Comparison of ENCODE assay signal across 10 cellular contexts in genomic region chr3:114450008-114450596, GRCh38.
DNase-seq lines count a peak whose midpoint lies in the region; ATAC-seq and TF ChIP-seq lines count a peak whose summit lies in the region.
"Had no signal": no experiment of that assay in that cellular context is flagged by ENCODE, and none has a peak within 500 bp of the region (broad histone marks: within the 10 kb centered on the region; RNA-seq: fewer than 3 reads in every experiment).

No MANE protein-coding gene starts in this region.

- H3K4me3 Mint-ChIP-seq in GM23338 (no peak overlapping the region), Calu3 (ENCODE audit: low read depth, unreplicated experiment) (no peak overlapping the region)
- H3K4me3 Mint-ChIP-seq: CD4-positive, CD25-positive, alpha-beta regulatory T cell had no signal

- H3K27me3 Mint-ChIP-seq in GM23338 (ENCODE audit: insufficient read depth, low read depth, poor library complexity), result no peaks in the 10 kb centered on the region
- no peaks in the 10 kb centered on the region for H3K27me3 Mint-ChIP-seq in Calu3 (ENCODE audit: unreplicated experiment)

- no peaks in the 10 kb centered on the region for H3K9me3 Mint-ChIP-seq in GM23338
- no peaks in the 10 kb centered on the region for H3K9me3 Mint-ChIP-seq in Calu3 (ENCODE audit: low read depth, unreplicated experiment)
- H3K9me3 Mint-ChIP-seq: CD4-positive, CD25-positive, alpha-beta regulatory T cell had no signal

- H3K4me3 ChIP-seq in GM23338 (no peak overlapping the region), left lung (no peak overlapping the region)

- H3K36me3 ChIP-seq in GM23338 (ENCODE audit: insufficient read depth) (no peaks in the 10 kb centered on the region), left lung (no peaks in the 10 kb centered on the region)

- DNase-seq in EH (ENCODE audit: low read depth), result peak; percentile 25
- DNase-seq in GM23338 (ENCODE audit: low spot score), result no peak
- DNase-seq in NCI-H2171 treated with DMSO at 0.1 percent for 48 hours (lab: John Stamatoyannopoulos, UW), result peak; percentile 93
- peak; percentile 20 to 56 for DNase-seq in hippocampal formation (lab: John Stamatoyannopoulos, UW)
- DNase-seq in SHP77 treated with DMSO at 0.1 percent for 48 hours (lab: John Stamatoyannopoulos, UW), result no peak
- DNase-seq in left lung, result no peak
- DNase-seq in Calu3, result no peak
- DNase-seq: activated CD4-positive, alpha-beta T cell treated with anti-CD3 and anti-CD28 coated beads, Interleukin-2, amount 50 U/mL, for 1 hour; CD4-positive, CD25-positive, alpha-beta regulatory T cell had no signal

- H3K9me2 ChIP-seq in GM23338 (ENCODE audit: insufficient read depth), result no peaks in the 10 kb centered on the region

- H2AFZ ChIP-seq in GM23338, result peak overlapping the region; percentile 16; the same call in 1 of the 2 replicates

- H3K4me2 ChIP-seq in GM23338, result no peak overlapping the region

- H3K9me3 ChIP-seq in left lung, result no peaks in the 10 kb centered on the region

- H3K27me3 ChIP-seq in GM23338 (ENCODE audit: insufficient read depth) (no peaks in the 10 kb centered on the region), left lung (no peaks in the 10 kb centered on the region)

- no peak for ATAC-seq in GM23338
- no peak for ATAC-seq in left lung
- no peak for ATAC-seq in HG02840 (IDR thresholded peaks at IDR 0.05; ENCODE audit: low FRiP score, unreplicated experiment)

- intact Hi-C loops in left lung (cut with DNase I) (no loop called here), Calu3 (cut with micrococcal nuclease; ENCODE audit: unreplicated experiment) (no loop called here)

- H3K4me1 Mint-ChIP-seq in GM23338, result peaks cover 44% of the 10 kb centered on the region
- H3K4me1 Mint-ChIP-seq in Calu3 (ENCODE audit: low read depth, unreplicated experiment), result peaks cover 14% of the 10 kb centered on the region

- TF ChIP-seq CTCF in GM23338 (conservative IDR thresholded peaks at IDR 0.05; ENCODE audit: low read depth in 2 of 2) (no peak), left lung (IDR thresholded peaks at IDR 0.05) (no peak), Calu3 (IDR thresholded peaks at IDR 0.05; ENCODE audit: unreplicated experiment) (no peak)

- no peaks in the 10 kb centered on the region for H3K79me2 ChIP-seq in GM23338 (replicated peaks; ENCODE audit: insufficient read depth)

- BruUV-seq in Calu3 (replicated peaks; lab: Mats Ljungman, UMichigan), result no TSS peak

- no peak overlapping the region for H3K27ac Mint-ChIP-seq in GM23338
- H3K27ac Mint-ChIP-seq in Calu3 (ENCODE audit: unreplicated experiment), result no peak overlapping the region
- H3K27ac Mint-ChIP-seq: CD4-positive, CD25-positive, alpha-beta regulatory T cell had no signal

- H3F3A ChIP-seq in GM23338 (replicated peaks; ENCODE audit: low read depth), result no peaks in the 10 kb centered on the region

- H3K4me1 ChIP-seq in GM23338 (ENCODE audit: insufficient read depth) (peaks cover 11% of the 10 kb centered on the region), left lung (peaks cover 0 to 29% of the 10 kb centered on the region in 2 donors)

- CTCF ChIA-PET in Calu3 (lab: Charles Lee), result interaction anchor here (0.6 to 0.7 kb wide), 3 partner anchors 19 to 453 kb away, joined by 5 read pairs; no protein-coding TSS in a partner anchor

- H3K36me3 Mint-ChIP-seq in GM23338 (ENCODE audit: low read depth), result no peaks in the 10 kb centered on the region
- peaks cover 8% of the 10 kb centered on the region for H3K36me3 Mint-ChIP-seq in Calu3 (ENCODE audit: insufficient read depth, unreplicated experiment)
- H3K36me3 Mint-ChIP-seq: CD4-positive, CD25-positive, alpha-beta regulatory T cell had no signal

- H3K27ac ChIP-seq in GM23338 (ENCODE audit: low read depth) (no peak overlapping the region), left lung (no peak overlapping the region)

- H4K20me1 ChIP-seq in GM23338 (replicated peaks; ENCODE audit: insufficient read depth), result no peaks in the 10 kb centered on the region

TF ChIP-seq in GM23338, 12 proteins besides CTCF, POLR2A, EP300 and RAD21:
- TF ChIP-seq EZH2phosphoT487 (IDR thresholded peaks at IDR 0.05; ENCODE audit: unreplicated experiment) (no peak), POLR2AphosphoS5 (IDR thresholded peaks at IDR 0.05; ENCODE audit: low read depth) (0 out of 2 replicates have a peak, but pooled peaks have one; percentile 21)
TF ChIP-seq in GM23338: peak in this region for 1.

Comparison
In these comparisons a context has a peak if more than half of its experiments do, and no peak if none do; other contexts are left out.
1. DNase-seq: peak in EH (single experiment), NCI-H2171 treated with DMSO at 0.1 percent for 48 hours (single experiment) and hippocampal formation (2 of 2); none in GM23338 (single experiment), SHP77 treated with DMSO at 0.1 percent for 48 hours (single experiment), left lung (0 of 2) and Calu3 (single experiment).